In the genomic region with DNA sequence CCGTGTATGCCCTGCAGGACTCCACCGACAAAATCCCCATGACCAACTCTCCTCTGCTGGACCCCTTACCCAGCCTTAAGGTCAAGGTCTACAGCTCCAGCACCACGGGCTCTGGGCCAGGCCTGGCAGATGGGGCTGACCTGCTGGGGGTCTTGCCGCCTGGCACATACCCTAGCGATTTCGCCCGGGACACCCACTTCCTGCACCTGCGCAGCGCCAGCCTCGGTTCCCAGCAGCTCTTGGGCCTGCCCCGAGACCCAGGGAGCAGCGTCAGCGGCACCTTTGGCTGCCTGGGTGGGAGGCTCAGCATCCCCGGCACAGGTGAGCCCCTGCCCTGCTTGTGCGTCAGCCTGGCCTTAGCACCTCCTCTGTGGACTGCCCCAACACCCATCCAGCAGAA, we compare ENCODE assay signal across 21 cellular contexts.
"Had no signal": no experiment of that assay in that cellular context is flagged by ENCODE, and none has a peak within 500 bp of the region (broad histone marks: within the 10 kb centered on the region; RNA-seq: fewer than 3 reads in every experiment).

No MANE protein-coding gene starts in this region.

- H3K9me3 ChIP-seq: SJSA1 had no signal

- H3K4me3 ChIP-seq: SJSA1, SK-N-MC had no signal

- H3K27ac ChIP-seq: KMS-11, SJSA1, SK-N-MC had no signal

- FAIRE-seq: RCC 7860 had no signal

- DNase-seq: IMR-90, Kasumi-1, MM.1S, NCI-H1092 treated with DMSO at 0.1 percent for 48 hours, NCI-H1436, NCI-H187, NCI-H2029, NCI-H2081 treated with DMSO at 0.1 percent for 48 hours, NCI-H2171, NCI-H226, NCI-H446, NCI-H510A, NCI-H524 treated with DMSO at 0.1 percent for 48 hours, NCI-H69, NCI-H774, RPMI8226, SIG-M5 had no signal

- H3K4me2 ChIP-seq: KMS-11 had no signal

- H3K4me1 ChIP-seq: SJSA1 had no signal

- H3K9ac ChIP-seq: KMS-11 had no signal

- H3K27me3 ChIP-seq: SJSA1 had no signal

- H3K36me3 ChIP-seq: SJSA1 had no signal
